Comparison of ENCODE assay signal across 18 cellular contexts in the genomic region with DNA sequence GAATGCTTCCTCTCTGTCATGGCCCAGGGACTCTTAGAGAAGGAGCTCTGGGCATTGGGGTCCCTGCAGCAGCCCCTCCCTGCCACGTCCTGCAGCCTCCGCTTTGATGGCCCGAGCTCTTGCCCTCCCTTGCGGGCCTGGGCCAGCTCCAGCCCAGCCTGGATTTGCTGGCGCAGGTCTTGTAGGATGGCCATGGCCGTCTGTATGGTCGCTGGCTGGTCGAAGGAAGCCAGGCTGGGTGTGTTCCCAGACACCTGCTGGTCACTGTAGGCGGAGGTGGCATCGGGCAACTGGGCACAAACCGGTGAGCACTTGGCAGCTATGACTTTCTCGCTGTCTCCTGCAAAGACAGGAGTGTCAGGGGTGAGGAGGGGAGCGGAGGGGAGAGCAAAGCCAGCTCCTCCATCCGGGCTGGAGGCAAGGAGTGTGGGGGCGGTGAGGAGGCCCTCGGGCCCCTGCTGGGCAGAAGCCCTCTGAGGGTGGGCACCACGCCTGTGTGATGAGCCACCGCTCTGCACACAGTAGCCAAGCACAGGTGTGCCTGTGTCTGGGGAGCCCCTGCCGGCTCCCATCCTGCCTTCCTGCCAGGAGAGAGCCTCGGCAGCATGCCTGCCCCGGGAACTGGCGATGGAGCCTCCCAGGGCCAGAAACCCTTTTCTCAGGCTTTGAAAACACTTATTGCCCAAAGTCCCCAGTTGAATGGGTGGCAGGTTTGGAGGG. TPM values are rescaled to one million over a fixed set of nuclear protein-coding genes. Genes with fewer than 3 reads are reported as not detected.
DNase-seq lines count a peak whose midpoint lies in the region; ATAC-seq and TF ChIP-seq lines count a peak whose summit lies in the region.
"Had no signal": no experiment of that assay in that cellular context is flagged by ENCODE, and none has a peak within 500 bp of the region (broad histone marks: within the 10 kb centered on the region; RNA-seq: fewer than 3 reads in every experiment).

No MANE protein-coding gene starts in this region.

- H3K4me3 Mint-ChIP-seq in endodermal cell = no peak overlapping the region
- H3K4me3 Mint-ChIP-seq: CD14-positive monocyte; CD8-positive, alpha-beta T cell had no signal

- H3K27me3 Mint-ChIP-seq in endodermal cell (ENCODE audit: insufficient read depth) = no peaks in the 10 kb centered on the region

- no peak overlapping the region for H3K27ac ChIP-seq in heart right ventricle
- no peak overlapping the region for H3K27ac ChIP-seq in HEK293 (ENCODE audit: extremely low read depth, low read depth, low read length)
- no peak overlapping the region for H3K27ac ChIP-seq in endodermal cell (ENCODE audit: low read depth, low read length)
- H3K27ac ChIP-seq: GM23248 had no signal

- peak overlapping the region; percentile 55 for H3K27ac Mint-ChIP-seq in endodermal cell
- H3K27ac Mint-ChIP-seq: CD14-positive monocyte; CD8-positive, alpha-beta T cell had no signal

- WGBS in heart right ventricle, 2 donors = 78 to 81% methylated on average over 22 of the region's 22 CpGs
- 90 to 92% methylated on average over 19 to 22 of the region's 22 CpGs for WGBS in endodermal cell (ENCODE audit: insufficient coverage in 1 of 2, insufficient read length in 1 of 2), 2 experiments

- no peaks in the 10 kb centered on the region for H3K9me3 Mint-ChIP-seq in endodermal cell
- H3K9me3 Mint-ChIP-seq: CD8-positive, alpha-beta T cell had no signal

- H3K27me3 ChIP-seq in heart right ventricle (peaks cover 0 to 36% (median 11%) of the 10 kb centered on the region in 7 donors), endodermal cell (ENCODE audit: control insufficient read depth, insufficient read depth, low read length, poor library complexity, severe bottlenecking) (no peaks in the 10 kb centered on the region)

- no peaks in the 10 kb centered on the region for H3K9me3 ChIP-seq in heart right ventricle
- H3K9me3 ChIP-seq in HEK293 (ENCODE audit: control insufficient read depth, insufficient read depth, low read depth, low read length) = no peaks in the 10 kb centered on the region
- peaks cover 4% of the 10 kb centered on the region for H3K9me3 ChIP-seq in endodermal cell (ENCODE audit: control insufficient read depth, low read length)

- H3K36me3 ChIP-seq in heart right ventricle = no peaks in the 10 kb centered on the region
- no peaks in the 10 kb centered on the region for H3K36me3 ChIP-seq in HEK293 (ENCODE audit: control insufficient read depth in 2 of 2, insufficient read depth in 1 of 2, low read length in 2 of 2)
- H3K36me3 ChIP-seq in endodermal cell (ENCODE audit: control insufficient read depth, insufficient read depth, low read length) = no peaks in the 10 kb centered on the region

- intact Hi-C loops in Right ventricle myocardium inferior (cut with DNase I) = no loop called here
- intact Hi-C loops in heart right ventricle (cut with DNase I) = no loop called here

- no peaks in the 10 kb centered on the region for H3K4me1 Mint-ChIP-seq in endodermal cell
- H3K4me1 Mint-ChIP-seq: CD14-positive monocyte had no signal

- ATAC-seq in Right ventricle myocardium inferior = no peak
- no peak for ATAC-seq in heart right ventricle
- ATAC-seq in HG03342 (IDR thresholded peaks at IDR 0.05; ENCODE audit: unreplicated experiment) = no peak
- ATAC-seq: CD8-positive, alpha-beta T cell; HCT116 had no signal

- H3K9ac ChIP-seq in endodermal cell (ENCODE audit: extremely low read depth, low read length, poor library complexity, severe bottlenecking) = no peak overlapping the region
- H3K9ac ChIP-seq: GM23248 had no signal

- DNase-seq in Right ventricle myocardium inferior (ENCODE audit: missing footprints) (peak; percentile 57), heart right ventricle (no peak), endodermal cell (no peak), NCI-H1105 (lab: John Stamatoyannopoulos, UW) (no peak), NCI-H2029 (lab: John Stamatoyannopoulos, UW) (no peak)
- DNase-seq: ACHN; CD8-positive, alpha-beta T cell; COR-L47; DMS153; DND-41; GF-D8; GM23248; IMR-90; KG1 had no signal

- H3K4me1 ChIP-seq in heart right ventricle = no peaks in the 10 kb centered on the region
- H3K4me1 ChIP-seq in HEK293 (ENCODE audit: control insufficient read depth, insufficient read depth, low read length) = no peaks in the 10 kb centered on the region
- H3K4me1 ChIP-seq in endodermal cell (ENCODE audit: control insufficient read depth, insufficient read depth, low read length) = no peaks in the 10 kb centered on the region

- POLR2A ChIA-PET in HEK293 (lab: Yijun Ruan, JAX) = no interaction called here

- H3K4me3 ChIP-seq in heart right ventricle (no peak overlapping the region), HEK293 (ENCODE audit: low read depth, low read length) (no peak overlapping the region), endodermal cell (ENCODE audit: low read length) (no peak overlapping the region)
- H3K4me3 ChIP-seq: GM23248 had no signal

- H3K36me3 Mint-ChIP-seq in endodermal cell (ENCODE audit: low read depth) = no peaks in the 10 kb centered on the region
- H3K36me3 Mint-ChIP-seq: CD14-positive monocyte; CD8-positive, alpha-beta T cell had no signal

- CTCF ChIA-PET in HEK293 (lab: Yijun Ruan, JAX) = interaction anchor here (0.6 to 0.7 kb wide), 2 partner anchors 147 to 201 kb away, joined by 4 read pairs; no protein-coding TSS in a partner anchor

- TF ChIP-seq CTCF in heart right ventricle (IDR thresholded peaks at IDR 0.05) = no peak
- no peak for TF ChIP-seq CTCF in HEK293 (tag by site-specific recombination; IDR thresholded peaks at IDR 0.05)
- no peak for TF ChIP-seq CTCF in endodermal cell (conservative IDR thresholded peaks at IDR 0.05)

TF ChIP-seq in HEK293, 187 proteins besides CTCF, POLR2A, EP300 and RAD21 (continues in another document):
- TF ChIP-seq SETDB1 (IDR thresholded peaks at IDR 0.05; ENCODE audit: insufficient read length, low read length) = no peak
- TF ChIP-seq, protein P1, sequence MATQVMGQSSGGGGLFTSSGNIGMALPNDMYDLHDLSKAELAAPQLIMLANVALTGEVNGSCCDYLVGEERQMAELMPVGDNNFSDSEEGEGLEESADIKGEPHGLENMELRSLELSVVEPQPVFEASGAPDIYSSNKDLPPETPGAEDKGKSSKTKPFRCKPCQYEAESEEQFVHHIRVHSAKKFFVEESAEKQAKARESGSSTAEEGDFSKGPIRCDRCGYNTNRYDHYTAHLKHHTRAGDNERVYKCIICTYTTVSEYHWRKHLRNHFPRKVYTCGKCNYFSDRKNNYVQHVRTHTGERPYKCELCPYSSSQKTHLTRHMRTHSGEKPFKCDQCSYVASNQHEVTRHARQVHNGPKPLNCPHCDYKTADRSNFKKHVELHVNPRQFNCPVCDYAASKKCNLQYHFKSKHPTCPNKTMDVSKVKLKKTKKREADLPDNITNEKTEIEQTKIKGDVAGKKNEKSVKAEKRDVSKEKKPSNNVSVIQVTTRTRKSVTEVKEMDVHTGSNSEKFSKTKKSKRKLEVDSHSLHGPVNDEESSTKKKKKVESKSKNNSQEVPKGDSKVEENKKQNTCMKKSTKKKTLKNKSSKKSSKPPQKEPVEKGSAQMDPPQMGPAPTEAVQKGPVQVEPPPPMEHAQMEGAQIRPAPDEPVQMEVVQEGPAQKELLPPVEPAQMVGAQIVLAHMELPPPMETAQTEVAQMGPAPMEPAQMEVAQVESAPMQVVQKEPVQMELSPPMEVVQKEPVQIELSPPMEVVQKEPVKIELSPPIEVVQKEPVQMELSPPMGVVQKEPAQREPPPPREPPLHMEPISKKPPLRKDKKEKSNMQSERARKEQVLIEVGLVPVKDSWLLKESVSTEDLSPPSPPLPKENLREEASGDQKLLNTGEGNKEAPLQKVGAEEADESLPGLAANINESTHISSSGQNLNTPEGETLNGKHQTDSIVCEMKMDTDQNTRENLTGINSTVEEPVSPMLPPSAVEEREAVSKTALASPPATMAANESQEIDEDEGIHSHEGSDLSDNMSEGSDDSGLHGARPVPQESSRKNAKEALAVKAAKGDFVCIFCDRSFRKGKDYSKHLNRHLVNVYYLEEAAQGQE (tag by site-specific recombination; IDR thresholded peaks at IDR 0.05) = no peak
- TF ChIP-seq, protein P2, sequence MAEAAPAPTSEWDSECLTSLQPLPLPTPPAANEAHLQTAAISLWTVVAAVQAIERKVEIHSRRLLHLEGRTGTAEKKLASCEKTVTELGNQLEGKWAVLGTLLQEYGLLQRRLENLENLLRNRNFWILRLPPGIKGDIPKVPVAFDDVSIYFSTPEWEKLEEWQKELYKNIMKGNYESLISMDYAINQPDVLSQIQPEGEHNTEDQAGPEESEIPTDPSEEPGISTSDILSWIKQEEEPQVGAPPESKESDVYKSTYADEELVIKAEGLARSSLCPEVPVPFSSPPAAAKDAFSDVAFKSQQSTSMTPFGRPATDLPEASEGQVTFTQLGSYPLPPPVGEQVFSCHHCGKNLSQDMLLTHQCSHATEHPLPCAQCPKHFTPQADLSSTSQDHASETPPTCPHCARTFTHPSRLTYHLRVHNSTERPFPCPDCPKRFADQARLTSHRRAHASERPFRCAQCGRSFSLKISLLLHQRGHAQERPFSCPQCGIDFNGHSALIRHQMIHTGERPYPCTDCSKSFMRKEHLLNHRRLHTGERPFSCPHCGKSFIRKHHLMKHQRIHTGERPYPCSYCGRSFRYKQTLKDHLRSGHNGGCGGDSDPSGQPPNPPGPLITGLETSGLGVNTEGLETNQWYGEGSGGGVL (tag by site-specific recombination; IDR thresholded peaks at IDR 0.05) = no peak

RNA-seq across cellular contexts. Expression of a gene that starts 12.4 kb away (rescaled TPM):
- total RNA-seq in Right ventricle myocardium inferior = not detected
- under 1 TPM in 3 of 10 donors, not detected in 7; 0.02 to 0.04 (median 0.03) TPM for total RNA-seq in heart right ventricle
- polyA plus RNA-seq in heart right ventricle = under 1 TPM in 1 of 2 donors, not detected in 1; 0.07 TPM
- total RNA-seq in endodermal cell = under 1 TPM; 0.04 to 0.09 TPM
- 0.04 TPM for polyA plus RNA-seq in endodermal cell (2013, experiment 1 of 2)
- 0.04 TPM for polyA plus RNA-seq in endodermal cell (2013, experiment 2 of 2)
- total RNA-seq: GM23248, IMR-90 had no signal
- polyA plus RNA-seq: CD14-positive monocyte, GM23248, IMR-90 had no signal

RNA-seq across cellular contexts. Expression of a gene that starts 35.9 kb away (rescaled TPM):
- 48.6 TPM for total RNA-seq in Right ventricle myocardium inferior
- 10 to 100 TPM; 19.4 to 50.2 (median 24.8) TPM for total RNA-seq in heart right ventricle
- polyA plus RNA-seq in heart right ventricle = 10 to 100 TPM; 26.2 to 87.8 TPM
- 10 to 100 TPM; 37.2 to 38.6 TPM for total RNA-seq in endodermal cell
- polyA plus RNA-seq in endodermal cell (2013, experiment 1 of 2) = 48.0 TPM
- 42.4 TPM for polyA plus RNA-seq in endodermal cell (2013, experiment 2 of 2)

RNA-seq across cellular contexts. Expression of a gene that starts 45.9 kb away (rescaled TPM):
- total RNA-seq in Right ventricle myocardium inferior (8.3 TPM), heart right ventricle (1 to 10 TPM; 4.6 to 9.1 (median 7.7) TPM), endodermal cell (10 to 100 TPM; 22.0 to 26.3 TPM)
- 1 to 10 TPM; 5.6 to 8.6 TPM for polyA plus RNA-seq in heart right ventricle
- polyA plus RNA-seq in endodermal cell (2013, experiment 1 of 2) = 29.8 TPM
- 26.3 TPM for polyA plus RNA-seq in endodermal cell (2013, experiment 2 of 2)
